Comparison of ENCODE assay signal across 16 cellular contexts in the genomic region with DNA sequence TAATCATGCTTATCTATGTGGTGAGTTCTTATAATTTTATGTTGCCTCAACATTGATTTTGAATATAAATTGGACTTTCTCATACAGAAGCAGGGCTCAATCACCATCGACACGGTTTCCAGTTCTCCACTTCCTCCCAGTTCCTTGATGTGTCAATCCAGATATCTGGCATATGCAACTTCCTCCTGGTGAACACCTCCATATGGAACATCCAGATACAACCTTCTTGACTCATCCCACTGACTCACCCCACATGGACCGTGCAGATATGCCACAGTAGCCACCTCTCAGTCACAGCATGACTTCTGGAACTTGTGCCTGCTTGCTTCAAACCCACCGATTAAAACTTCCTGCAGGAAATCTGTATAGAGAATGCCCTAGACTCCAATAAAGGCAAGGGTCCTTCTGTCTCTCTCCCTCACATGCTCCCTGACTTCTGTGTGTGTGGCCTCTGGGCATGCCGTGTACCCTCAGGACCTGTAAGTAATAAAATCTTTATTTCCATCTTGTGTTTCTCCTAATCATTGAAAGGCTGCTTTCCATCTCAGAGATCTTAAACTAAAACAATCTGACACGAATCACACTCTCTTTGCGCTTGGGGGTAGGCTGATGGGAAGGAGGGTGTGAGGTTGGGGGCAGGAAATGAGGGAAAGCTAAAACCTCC.
DNase-seq lines count a peak whose midpoint lies in the region; ATAC-seq, FAIRE-seq and TF ChIP-seq lines count a peak whose summit lies in the region.
"Had no signal": no experiment of that assay in that cellular context is flagged by ENCODE, and none has a peak within 500 bp of the region (broad histone marks: within the 10 kb centered on the region; RNA-seq: fewer than 3 reads in every experiment).

No MANE protein-coding gene starts in this region.

- POLR2A ChIA-PET in activated CD8-positive, alpha-beta T cell treated with anti-CD3 and anti-CD28 coated beads for 36 hours (lab: Charles Lee), result no interaction called here

- H3K27me3 ChIP-seq in astrocyte (ENCODE audit: insufficient read depth, low read length), result peaks cover 7% of the 10 kb centered on the region
- H3K27me3 ChIP-seq: adrenal gland, suprapubic skin had no signal

- H3K9ac ChIP-seq in astrocyte (ENCODE audit: low read length), result no peak overlapping the region

- H3K9me3 ChIP-seq in astrocyte (ENCODE audit: insufficient read depth, low read depth, low read length), result peaks cover 9% of the 10 kb centered on the region
- H3K9me3 ChIP-seq: adrenal gland, lower lobe of right lung, suprapubic skin had no signal

- ATAC-seq in GM21786 (IDR thresholded peaks at IDR 0.05; ENCODE audit: unreplicated experiment) (no peak), HG02840 (IDR thresholded peaks at IDR 0.05; ENCODE audit: low FRiP score, unreplicated experiment) (no peak)
- ATAC-seq in activated CD8-positive, alpha-beta T cell treated with anti-CD3 and anti-CD28 coated beads for 36 hours, result no peak
- ATAC-seq: lower lobe of right lung, natural killer cell had no signal

- peaks cover 2% of the 10 kb centered on the region for H3K4me1 ChIP-seq in astrocyte (ENCODE audit: insufficient read depth, low read length)

- no peaks in the 10 kb centered on the region for H3K79me2 ChIP-seq in astrocyte (ENCODE audit: insufficient read depth, low read length)

- peak overlapping the region; percentile 2 for H3K27ac Mint-ChIP-seq in astrocyte (ENCODE audit: unreplicated experiment)
- no peak overlapping the region for H3K27ac Mint-ChIP-seq in activated CD8-positive, alpha-beta T cell treated with anti-CD3 and anti-CD28 coated beads for 36 hours
- H3K27ac Mint-ChIP-seq: natural killer cell had no signal

- no peak overlapping the region for H2AFZ ChIP-seq in astrocyte (ENCODE audit: low read depth, low read length)

- peaks cover 19% of the 10 kb centered on the region for H3K27me3 Mint-ChIP-seq in astrocyte (ENCODE audit: low read depth, unreplicated experiment)
- peaks cover 6% of the 10 kb centered on the region for H3K27me3 Mint-ChIP-seq in activated CD8-positive, alpha-beta T cell treated with anti-CD3 and anti-CD28 coated beads for 36 hours

- H3K4me3 ChIP-seq in astrocyte (ENCODE audit: insufficient read depth, low read depth, low read length), result no peak overlapping the region
- H3K4me3 ChIP-seq: adrenal gland, lower lobe of right lung, suprapubic skin had no signal

- H3K9me3 Mint-ChIP-seq in astrocyte (ENCODE audit: unreplicated experiment), result peaks cover 12% of the 10 kb centered on the region
- H3K9me3 Mint-ChIP-seq in activated CD8-positive, alpha-beta T cell treated with anti-CD3 and anti-CD28 coated beads for 36 hours, result peaks cover 12% of the 10 kb centered on the region

- H3K4me3 Mint-ChIP-seq in astrocyte (ENCODE audit: unreplicated experiment), result no peak overlapping the region
- H3K4me3 Mint-ChIP-seq in activated CD8-positive, alpha-beta T cell treated with anti-CD3 and anti-CD28 coated beads for 36 hours, result no peak overlapping the region
- H3K4me3 Mint-ChIP-seq: natural killer cell had no signal

- H3K27ac ChIP-seq in astrocyte (ENCODE audit: low read depth, low read length), result no peak overlapping the region
- H3K27ac ChIP-seq: adrenal gland, lower lobe of right lung, suprapubic skin had no signal

- no peaks in the 10 kb centered on the region for H3K36me3 Mint-ChIP-seq in astrocyte (ENCODE audit: low read depth, unreplicated experiment)
- H3K36me3 Mint-ChIP-seq in activated CD8-positive, alpha-beta T cell treated with anti-CD3 and anti-CD28 coated beads for 36 hours (ENCODE audit: low read depth), result no peaks in the 10 kb centered on the region
- H3K36me3 Mint-ChIP-seq: natural killer cell had no signal

- intact Hi-C loops in activated CD8-positive, alpha-beta T cell treated with anti-CD3 and anti-CD28 coated beads for 36 hours (cut with micrococcal nuclease), result no loop called here

- peaks cover 7% of the 10 kb centered on the region for H3K4me1 Mint-ChIP-seq in astrocyte (ENCODE audit: low read depth, unreplicated experiment)
- H3K4me1 Mint-ChIP-seq in activated CD8-positive, alpha-beta T cell treated with anti-CD3 and anti-CD28 coated beads for 36 hours (ENCODE audit: low read depth), result no peaks in the 10 kb centered on the region
- H3K4me1 Mint-ChIP-seq: natural killer cell had no signal

- peak; percentile 72 for FAIRE-seq in astrocyte (lab: Jason Lieb, UNC)
- FAIRE-seq: colon had no signal

- DNase-seq in ELR (ENCODE audit: low read depth) (peak; percentile 85), LoVo (ENCODE audit: low spot score) (peak; percentile 14), astrocyte (ENCODE audit: low read depth) (no peak), kidney tubule cell (ENCODE audit: low spot score) (peak; percentile 94)
- no peak for DNase-seq in activated CD8-positive, alpha-beta T cell treated with anti-CD3 and anti-CD28 coated beads for 36 hours
- DNase-seq: activated CD4-positive, alpha-beta T cell treated with anti-CD3 and anti-CD28 coated beads for 48 hours; activated T-cell treated with anti-CD3 and anti-CD28 coated beads, Interleukin-2, amount 50 U/mL, for 48 hours; lower lobe of right lung; natural killer cell; NCI-H1417; NCI-H2227 treated with DMSO at 0.1 percent for 48 hours had no signal

- H4K20me1 ChIP-seq in astrocyte (ENCODE audit: insufficient read depth, low read length), result no peaks in the 10 kb centered on the region

- no peaks in the 10 kb centered on the region for H3K36me3 ChIP-seq in astrocyte (ENCODE audit: insufficient read depth, low read length)
- H3K36me3 ChIP-seq: adrenal gland, lower lobe of right lung, suprapubic skin had no signal

- CTCF ChIA-PET in activated CD8-positive, alpha-beta T cell treated with anti-CD3 and anti-CD28 coated beads for 36 hours (lab: Charles Lee), result no interaction called here

- no peak for TF ChIP-seq CTCF in astrocyte (IDR thresholded peaks at IDR 0.05; ENCODE audit: insufficient read depth, low read depth, low read length)
- no peak for TF ChIP-seq CTCF in activated CD8-positive, alpha-beta T cell treated with anti-CD3 and anti-CD28 coated beads for 36 hours (IDR thresholded peaks at IDR 0.05)

- peak overlapping the region; percentile 9 for H3K4me2 ChIP-seq in astrocyte (ENCODE audit: low read length)

Comparison
In these comparisons a context has a peak if more than half of its experiments do, and no peak if none do; other contexts are left out.
1. DNase-seq: peak in ELR (single experiment), LoVo (single experiment) and kidney tubule cell (single experiment); none in astrocyte (single experiment) and activated CD8-positive, alpha-beta T cell treated with anti-CD3 and anti-CD28 coated beads for 36 hours (single experiment).